1 cellular context compared by ENCODE assay signal in genomic region chr4:15809473-15809872, GRCh38.
TF ChIP-seq lines count a peak whose summit lies in the region.

No MANE protein-coding gene starts in this region.

TF ChIP-seq in SK-N-SH treated with all-trans-retinoic acid at 6 μM for 48 hours, 23 proteins besides CTCF, POLR2A, EP300 and RAD21 (continued from another document):
- TF ChIP-seq POU6F1 (CRISPR knock-in tag; IDR thresholded peaks at IDR 0.05; ENCODE audit: borderline replicate concordance, low read depth) (no peak), ZC3H10 (CRISPR knock-in tag; IDR thresholded peaks at IDR 0.05) (no peak), ZNF565 (CRISPR knock-in tag; conservative IDR thresholded peaks at IDR 0.05; ENCODE audit: low read depth) (no peak), TOX (CRISPR knock-in tag; IDR thresholded peaks at IDR 0.05; ENCODE audit: borderline replicate concordance) (no peak), ZNF70 (CRISPR knock-in tag; IDR thresholded peaks at IDR 0.05) (no peak), ARNTL (CRISPR knock-in tag; IDR thresholded peaks at IDR 0.05; ENCODE audit: borderline replicate concordance, low read depth) (no peak), ZFP30 (CRISPR knock-in tag; IDR thresholded peaks at IDR 0.05) (no peak)
- TF ChIP-seq, protein P1, sequence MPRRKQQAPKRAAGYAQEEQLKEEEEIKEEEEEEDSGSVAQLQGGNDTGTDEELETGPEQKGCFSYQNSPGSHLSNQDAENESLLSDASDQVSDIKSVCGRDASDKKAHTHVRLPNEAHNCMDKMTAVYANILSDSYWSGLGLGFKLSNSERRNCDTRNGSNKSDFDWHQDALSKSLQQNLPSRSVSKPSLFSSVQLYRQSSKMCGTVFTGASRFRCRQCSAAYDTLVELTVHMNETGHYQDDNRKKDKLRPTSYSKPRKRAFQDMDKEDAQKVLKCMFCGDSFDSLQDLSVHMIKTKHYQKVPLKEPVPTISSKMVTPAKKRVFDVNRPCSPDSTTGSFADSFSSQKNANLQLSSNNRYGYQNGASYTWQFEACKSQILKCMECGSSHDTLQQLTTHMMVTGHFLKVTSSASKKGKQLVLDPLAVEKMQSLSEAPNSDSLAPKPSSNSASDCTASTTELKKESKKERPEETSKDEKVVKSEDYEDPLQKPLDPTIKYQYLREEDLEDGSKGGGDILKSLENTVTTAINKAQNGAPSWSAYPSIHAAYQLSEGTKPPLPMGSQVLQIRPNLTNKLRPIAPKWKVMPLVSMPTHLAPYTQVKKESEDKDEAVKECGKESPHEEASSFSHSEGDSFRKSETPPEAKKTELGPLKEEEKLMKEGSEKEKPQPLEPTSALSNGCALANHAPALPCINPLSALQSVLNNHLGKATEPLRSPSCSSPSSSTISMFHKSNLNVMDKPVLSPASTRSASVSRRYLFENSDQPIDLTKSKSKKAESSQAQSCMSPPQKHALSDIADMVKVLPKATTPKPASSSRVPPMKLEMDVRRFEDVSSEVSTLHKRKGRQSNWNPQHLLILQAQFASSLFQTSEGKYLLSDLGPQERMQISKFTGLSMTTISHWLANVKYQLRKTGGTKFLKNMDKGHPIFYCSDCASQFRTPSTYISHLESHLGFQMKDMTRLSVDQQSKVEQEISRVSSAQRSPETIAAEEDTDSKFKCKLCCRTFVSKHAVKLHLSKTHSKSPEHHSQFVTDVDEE (CRISPR knock-in tag; IDR thresholded peaks at IDR 0.05), result no peak
